In genomic region chr4:6256141-6256540, GRCh38 we compare ENCODE assay signal across 7 cellular contexts. TPM values are rescaled to one million over a fixed set of nuclear protein-coding genes. Genes with fewer than 3 reads are reported as not detected.
"Had no signal": no experiment of that assay in that cellular context is flagged by ENCODE, and none has a peak within 500 bp of the region (broad histone marks: within the 10 kb centered on the region; RNA-seq: fewer than 3 reads in every experiment).

No MANE protein-coding gene starts in this region.

- H3K4me3 ChIP-seq: GM23338, HAP-1 had no signal

- DNase-seq: HFFc6, KBM-7 had no signal

- H3K36me3 ChIP-seq: HAP-1 had no signal

- H3K27ac ChIP-seq: HL-60 had no signal

- H3K4me1 ChIP-seq: HAP-1 had no signal

- H3K4me2 ChIP-seq: GM23338 had no signal

- H3K9me3 ChIP-seq: HAP-1 had no signal

RNA-seq across cellular contexts. Expression of gene JAKMIP1, which starts 55.8 kb away (rescaled TPM):
- total RNA-seq: HepG2, HFFc6, HT1080 had no signal
- polyA plus RNA-seq: HepG2 had no signal
